21 cellular contexts compared by ENCODE assay signal in the genomic region with DNA sequence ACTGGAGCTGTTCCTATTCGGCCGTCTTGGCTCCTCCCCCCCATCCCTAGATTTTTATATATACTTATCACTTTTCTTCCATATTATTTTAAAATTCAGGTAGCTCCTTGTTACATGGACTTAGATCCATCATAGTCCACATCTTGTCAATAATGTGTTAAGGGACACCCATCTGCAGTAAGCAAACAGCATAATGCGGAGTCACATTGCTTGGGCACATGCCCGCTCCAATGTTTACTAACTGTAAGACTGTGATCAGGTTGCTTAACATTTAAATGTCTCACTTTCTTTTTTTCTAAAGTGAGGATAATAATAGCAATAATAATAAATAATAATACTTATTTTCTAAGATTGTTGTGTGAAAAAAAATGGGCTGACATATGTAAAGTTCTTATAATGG.
"Had no signal": no experiment of that assay in that cellular context is flagged by ENCODE, and none has a peak within 500 bp of the region (broad histone marks: within the 10 kb centered on the region; RNA-seq: fewer than 3 reads in every experiment).

No MANE protein-coding gene starts in this region.

- H3K36me3 Mint-ChIP-seq: mesothelial cell of epicardium; naive thymus-derived CD8-positive, alpha-beta T cell; neural progenitor cell had no signal

- H3K9me3 ChIP-seq: left ventricle myocardium inferior, testis, uterus had no signal

- H3K4me3 Mint-ChIP-seq: activated CD4-positive, alpha-beta memory T cell treated with anti-CD3 and anti-CD28 coated beads, Interleukin-2, amount 10 ng/mL, durations not matched to agents 7 days and 5 days; activated CD4-positive, alpha-beta T cell treated with anti-CD3 and anti-CD28 coated beads, Interleukin-2, amount 10 ng/mL, durations not matched to agents 24 days and 14 days; activated naive CD8-positive, alpha-beta T cell treated with anti-CD3 and anti-CD28 coated beads, Interleukin-2, amount 50 U/mL, for 24 hours; activated T-cell treated with anti-CD3 and anti-CD28 coated beads, Interleukin-2, amount 50 U/mL, for 72 hours; immature natural killer cell; mesothelial cell of epicardium; naive thymus-derived CD8-positive, alpha-beta T cell; neural progenitor cell had no signal

- H3K36me3 ChIP-seq: left ventricle myocardium inferior, neural progenitor cell, uterus had no signal

- H3K4me2 ChIP-seq: neural progenitor cell had no signal

- H3K27me3 ChIP-seq: foreskin keratinocyte, neural progenitor cell, testis, uterus had no signal

- H3K27ac Mint-ChIP-seq: activated CD4-positive, alpha-beta memory T cell treated with anti-CD3 and anti-CD28 coated beads, Interleukin-2, amount 10 ng/mL, durations not matched to agents 7 days and 5 days; activated CD4-positive, alpha-beta T cell treated with anti-CD3 and anti-CD28 coated beads, Interleukin-2, amount 10 ng/mL, durations not matched to agents 24 days and 14 days; activated naive CD8-positive, alpha-beta T cell treated with anti-CD3 and anti-CD28 coated beads, Interleukin-2, amount 50 U/mL, for 24 hours; activated T-cell treated with anti-CD3 and anti-CD28 coated beads, Interleukin-2, amount 50 U/mL, for 72 hours; immature natural killer cell; mesothelial cell of epicardium; naive thymus-derived CD8-positive, alpha-beta T cell; neural progenitor cell had no signal

- H3K4me1 Mint-ChIP-seq: activated CD4-positive, alpha-beta memory T cell treated with anti-CD3 and anti-CD28 coated beads, Interleukin-2, amount 10 ng/mL, durations not matched to agents 7 days and 5 days; activated CD4-positive, alpha-beta T cell treated with anti-CD3 and anti-CD28 coated beads, Interleukin-2, amount 10 ng/mL, durations not matched to agents 24 days and 14 days; activated naive CD8-positive, alpha-beta T cell treated with anti-CD3 and anti-CD28 coated beads, Interleukin-2, amount 50 U/mL, for 24 hours; immature natural killer cell; mesothelial cell of epicardium; naive thymus-derived CD8-positive, alpha-beta T cell had no signal

- H3K27ac ChIP-seq: foreskin keratinocyte, left ventricle myocardium inferior, neural progenitor cell, testis, uterus had no signal

- H3K4me3 ChIP-seq: left ventricle myocardium inferior, neural progenitor cell, testis, uterus had no signal

- H3K4me1 ChIP-seq: foreskin keratinocyte, left ventricle myocardium inferior, neural progenitor cell, testis, uterus had no signal

- ATAC-seq: activated CD4-positive, CD25-positive, alpha-beta regulatory T cell treated with anti-CD3 and anti-CD28 coated beads, Interleukin-2, amount 50 U/mL, for 24 hours; activated naive CD8-positive, alpha-beta T cell treated with anti-CD3 and anti-CD28 coated beads, Interleukin-2, amount 50 U/mL, for 24 hours; activated T-cell treated with anti-CD3 and anti-CD28 coated beads, Interleukin-2, amount 50 U/mL, for 72 hours; foreskin keratinocyte; naive thymus-derived CD8-positive, alpha-beta T cell had no signal

- H3K27me3 Mint-ChIP-seq: activated CD4-positive, alpha-beta memory T cell treated with anti-CD3 and anti-CD28 coated beads, Interleukin-2, amount 10 ng/mL, durations not matched to agents 7 days and 5 days; activated CD4-positive, alpha-beta T cell treated with anti-CD3 and anti-CD28 coated beads, Interleukin-2, amount 10 ng/mL, durations not matched to agents 24 days and 14 days; activated naive CD8-positive, alpha-beta T cell treated with anti-CD3 and anti-CD28 coated beads, Interleukin-2, amount 50 U/mL, for 24 hours had no signal

- DNase-seq: activated CD4-positive, alpha-beta memory T cell treated with anti-CD3 and anti-CD28 coated beads, Interleukin-2, amount 10 ng/mL, durations not matched to agents 7 days and 5 days; activated CD4-positive, alpha-beta T cell treated with anti-CD3 and anti-CD28 coated beads, Interleukin-2, amount 10 ng/mL, durations not matched to agents 24 days and 14 days; activated effector memory CD4-positive, alpha-beta T cell treated with anti-CD3 and anti-CD28 coated beads, Interleukin-2, amount 50 U/mL, for 16 hours; activated naive CD4-positive, alpha-beta T cell treated with anti-CD3 and anti-CD28 coated beads, Interleukin-2, amount 50 U/mL, for 16 hours; activated naive CD8-positive, alpha-beta T cell treated with anti-CD3 and anti-CD28 coated beads, Interleukin-2, amount 50 U/mL, for 24 hours; activated T-cell treated with anti-CD3 and anti-CD28 coated beads, Interleukin-2, amount 50 U/mL, for 72 hours; foreskin keratinocyte; immature natural killer cell; kidney glomerular epithelial cell; left ventricle myocardium inferior; mammary epithelial cell; naive thymus-derived CD8-positive, alpha-beta T cell; retina; stimulated activated CD4-positive, alpha-beta T cell treated with anti-CD3 and anti-CD28 coated beads, Interleukin-2, amount 100 ng/mL, for 48 hours; stimulated activated naive CD4-positive, alpha-beta T cell; testis; trophoblast cell; uterus had no signal

- H3K9me3 Mint-ChIP-seq: activated CD4-positive, alpha-beta memory T cell treated with anti-CD3 and anti-CD28 coated beads, Interleukin-2, amount 10 ng/mL, durations not matched to agents 7 days and 5 days; mesothelial cell of epicardium had no signal

- H2AFZ ChIP-seq: neural progenitor cell had no signal
